In genomic region chr9:127224178-127224882, GRCh38 we compare ENCODE assay signal across 8 cellular contexts. TPM values are rescaled to one million over a fixed set of nuclear protein-coding genes. Genes with fewer than 3 reads are reported as not detected.
DNase-seq lines count a peak whose midpoint lies in the region; ATAC-seq and TF ChIP-seq lines count a peak whose summit lies in the region.

No MANE protein-coding gene starts in this region.

- H3K4me3 ChIP-seq in lower lobe of right lung = peak overlapping the region; percentile 78

- H3K27ac ChIP-seq in lower lobe of right lung = peak overlapping the region; percentile 69

- H3K4me1 Mint-ChIP-seq in activated CD8-positive, alpha-beta T cell treated with anti-CD3 and anti-CD28 coated beads, Interleukin-2, amount 10 ng/mL, durations not matched to agents 7 days and 5 days (ENCODE audit: low read depth) = peaks cover 26% of the 10 kb centered on the region

- H3K36me3 ChIP-seq in lower lobe of right lung = no peaks in the 10 kb centered on the region

- no peaks in the 10 kb centered on the region for H3K27me3 ChIP-seq in lower lobe of right lung (ENCODE audit: low read depth)

- no peaks in the 10 kb centered on the region for H3K9me3 ChIP-seq in lower lobe of right lung

- intact Hi-C loops in lower lobe of right lung (cut with DNase I) = no loop called here

- CTCF ChIA-PET in activated CD8-positive, alpha-beta T cell treated with anti-CD3 and anti-CD28 coated beads, Interleukin-2, amount 10 ng/mL, durations not matched to agents 7 days and 5 days (lab: Charles Lee) = interaction anchor here (1.0 to 3.4 kb wide), 7 partner anchors 9 to 259 kb away, joined by 3 to 29 read pairs (median 3); no protein-coding TSS in a partner anchor

- no peaks in the 10 kb centered on the region for H3K9me3 Mint-ChIP-seq in activated CD8-positive, alpha-beta T cell treated with anti-CD3 and anti-CD28 coated beads, Interleukin-2, amount 10 ng/mL, durations not matched to agents 7 days and 5 days (ENCODE audit: insufficient read depth)

- peaks cover 29% of the 10 kb centered on the region for H3K27me3 Mint-ChIP-seq in activated CD8-positive, alpha-beta T cell treated with anti-CD3 and anti-CD28 coated beads, Interleukin-2, amount 10 ng/mL, durations not matched to agents 7 days and 5 days (ENCODE audit: low read depth)

- DNase-seq in Ammon's horn (ENCODE audit: low spot score) (peak; percentile 92), GM19238 (ENCODE audit: insufficient read length, low spot score) (peak; percentile 91), NCI-H526 treated with DMSO at 0.1 percent for 48 hours (lab: John Stamatoyannopoulos, UW) (peak; percentile 49), ecto neural progenitor cell (ENCODE audit: low spot score) (peak; percentile 96), lower lobe of right lung (peak; percentile 91)
- DNase-seq in activated CD8-positive, alpha-beta T cell treated with anti-CD3 and anti-CD28 coated beads, Interleukin-2, amount 10 ng/mL, durations not matched to agents 7 days and 5 days = peak; percentile 86
- peak; percentile 81 to 85 for DNase-seq in stimulated activated CD4-positive, alpha-beta T cell treated with anti-CD3 and anti-CD28 coated beads, Interleukin-4, amount 100 ng/mL, for 4 hours

- POLR2A ChIA-PET in activated CD8-positive, alpha-beta T cell treated with anti-CD3 and anti-CD28 coated beads, Interleukin-2, amount 10 ng/mL, durations not matched to agents 7 days and 5 days (lab: Charles Lee) = interaction anchor here (0.7 to 2.5 kb wide), 2 partner anchors 10 to 227 kb away, joined by 3 to 7 read pairs; partner anchors contain the start of gene LRSAM1

- peak overlapping the region; percentile 78 for H3K4me3 Mint-ChIP-seq in activated CD8-positive, alpha-beta T cell treated with anti-CD3 and anti-CD28 coated beads, Interleukin-2, amount 10 ng/mL, durations not matched to agents 7 days and 5 days

- TF ChIP-seq CTCF in lower lobe of right lung (IDR thresholded peaks at IDR 0.05) = peak; percentile 12

- no peaks in the 10 kb centered on the region for H3K36me3 Mint-ChIP-seq in activated CD8-positive, alpha-beta T cell treated with anti-CD3 and anti-CD28 coated beads, Interleukin-2, amount 10 ng/mL, durations not matched to agents 7 days and 5 days (ENCODE audit: low read depth)

- ATAC-seq in HG03439 (IDR thresholded peaks at IDR 0.05; ENCODE audit: unreplicated experiment) (peak; percentile 63), lower lobe of right lung (peak; percentile 86 to 90)
- peak; percentile 63 for ATAC-seq in activated CD8-positive, alpha-beta T cell treated with anti-CD3 and anti-CD28 coated beads, Interleukin-2, amount 10 ng/mL, durations not matched to agents 7 days and 5 days

- H3K27ac Mint-ChIP-seq in activated CD8-positive, alpha-beta T cell treated with anti-CD3 and anti-CD28 coated beads, Interleukin-2, amount 10 ng/mL, durations not matched to agents 7 days and 5 days = peak overlapping the region; percentile 82

- peaks cover 8% of the 10 kb centered on the region for H3K4me1 ChIP-seq in lower lobe of right lung

RNA-seq across cellular contexts. Expression of gene GARNL3, which starts 40.2 kb away (rescaled TPM):
- 1 to 10 TPM; 1.3 to 1.9 TPM for total RNA-seq in activated CD8-positive, alpha-beta T cell treated with anti-CD3 and anti-CD28 coated beads, Interleukin-2, amount 10 ng/mL, durations not matched to agents 7 days and 5 days
- total RNA-seq in lower lobe of right lung = 7.8 TPM

Comparison
In these comparisons a context has a peak if more than half of its experiments do, and no peak if none do; other contexts are left out.
1. Peak in every context shown above with its lines: DNase-seq, ATAC-seq, H3K4me3 ChIP-seq and H3K27ac ChIP-seq.